ENCODE assay signal across 1 cellular context in genomic region chr14:95515523-95516517, GRCh38.
TF ChIP-seq lines count a peak whose summit lies in the region.

No MANE protein-coding gene starts in this region.

TF ChIP-seq in HepG2, 621 proteins besides CTCF, POLR2A, EP300 and RAD21 (continued from another document and continues in another):
- TF ChIP-seq ZNF710 (CRISPR knock-in tag; IDR thresholded peaks at IDR 0.05; ENCODE audit: borderline replicate concordance), result no peak; the same call in 1 of the 2 replicates
- TF ChIP-seq ZFP1 (CRISPR knock-in tag; IDR thresholded peaks at IDR 0.05), result no peak
- TF ChIP-seq FOXO4 (CRISPR knock-in tag; conservative IDR thresholded peaks at IDR 0.05), result no peak
- no peak for TF ChIP-seq ZNF781 (CRISPR knock-in tag; IDR thresholded peaks at IDR 0.05; ENCODE audit: borderline replicate concordance, not compliant biosample characterization)
- no peak for TF ChIP-seq HOXD1 (CRISPR knock-in tag; IDR thresholded peaks at IDR 0.05)
- no peak for TF ChIP-seq ZBTB49 (CRISPR knock-in tag; IDR thresholded peaks at IDR 0.05; ENCODE audit: borderline replicate concordance)
- TF ChIP-seq RNF219 (CRISPR knock-in tag; IDR thresholded peaks at IDR 0.05), result no peak
- TF ChIP-seq NCOR1 (IDR thresholded peaks at IDR 0.05; ENCODE audit: borderline replicate concordance, low read length), result no peak
- TF ChIP-seq SKIL (CRISPR knock-in tag; IDR thresholded peaks at IDR 0.05; ENCODE audit: borderline replicate concordance), result no peak
- TF ChIP-seq MLLT10 (CRISPR knock-in tag; IDR thresholded peaks at IDR 0.05), result no peak
- TF ChIP-seq RBAK (CRISPR knock-in tag; IDR thresholded peaks at IDR 0.05), result no peak
- 0 out of 2 replicates have a peak, but pooled peaks have one; percentile 35 for TF ChIP-seq ZNF776 (CRISPR knock-in tag; IDR thresholded peaks at IDR 0.05)
- 0 out of 2 replicates have a peak, but pooled peaks have one; percentile 16 for TF ChIP-seq ZNF331 (CRISPR knock-in tag; IDR thresholded peaks at IDR 0.05)
- TF ChIP-seq ZNF672 (CRISPR knock-in tag; IDR thresholded peaks at IDR 0.05), result no peak
- TF ChIP-seq KDM5B (CRISPR knock-in tag; IDR thresholded peaks at IDR 0.05; ENCODE audit: borderline replicate concordance), result peak; percentile 52; the same call in 1 of the 2 replicates
- peak; percentile 38 for TF ChIP-seq MEIS2 (CRISPR knock-in tag; IDR thresholded peaks at IDR 0.05)
- TF ChIP-seq FIP1L1 (IDR thresholded peaks at IDR 0.05; ENCODE audit: borderline replicate concordance, insufficient read depth, low read depth, low read length), result no peak
- TF ChIP-seq FOXA1 (IDR thresholded peaks at IDR 0.05), result no peak
- TF ChIP-seq FOXA1 (CRISPR knock-in tag; IDR thresholded peaks at IDR 0.05), result no peak
- no peak for TF ChIP-seq PRMT3 (CRISPR knock-in tag; IDR thresholded peaks at IDR 0.05; ENCODE audit: borderline replicate concordance, low read depth)
- TF ChIP-seq ZNF24 (IDR thresholded peaks at IDR 0.05), result no peak
- no peak for TF ChIP-seq ZNF691 (CRISPR knock-in tag; IDR thresholded peaks at IDR 0.05; ENCODE audit: borderline replicate concordance, low read depth)
- TF ChIP-seq ZUFSP (CRISPR knock-in tag; IDR thresholded peaks at IDR 0.05; ENCODE audit: borderline replicate concordance), result no peak
- no peak for TF ChIP-seq RFX1 (IDR thresholded peaks at IDR 0.05)
- TF ChIP-seq AHR (CRISPR knock-in tag; IDR thresholded peaks at IDR 0.05), result no peak
- no peak for TF ChIP-seq ZNF326 (CRISPR knock-in tag; IDR thresholded peaks at IDR 0.05; ENCODE audit: borderline replicate concordance)
- TF ChIP-seq NR2F1 (CRISPR knock-in tag; IDR thresholded peaks at IDR 0.05), result no peak
- TF ChIP-seq SETDB1 (CRISPR knock-in tag; IDR thresholded peaks at IDR 0.05; ENCODE audit: borderline replicate concordance), result no peak
- TF ChIP-seq BCL3 (CRISPR knock-in tag; IDR thresholded peaks at IDR 0.05), result no peak
- TF ChIP-seq SMAD1 (CRISPR knock-in tag; IDR thresholded peaks at IDR 0.05; ENCODE audit: borderline replicate concordance, low read depth), result no peak
- no peak; the same call in none of the 2 replicates for TF ChIP-seq PITX1 (CRISPR knock-in tag; IDR thresholded peaks at IDR 0.05)
- TF ChIP-seq DDIT3 (CRISPR knock-in tag; IDR thresholded peaks at IDR 0.05), result no peak
- TF ChIP-seq ARID3A (IDR thresholded peaks at IDR 0.05; ENCODE audit: low read depth, low read length), result no peak
- no peak for TF ChIP-seq CERS6 (CRISPR knock-in tag; IDR thresholded peaks at IDR 0.05)
- no peak for TF ChIP-seq DR1 (CRISPR knock-in tag; IDR thresholded peaks at IDR 0.05)
- no peak for TF ChIP-seq STAT5B (CRISPR knock-in tag; IDR thresholded peaks at IDR 0.05)
- no peak for TF ChIP-seq NFE2L1 (CRISPR knock-in tag; IDR thresholded peaks at IDR 0.05; ENCODE audit: borderline replicate concordance)
- no peak for TF ChIP-seq HMGXB3 (CRISPR knock-in tag; IDR thresholded peaks at IDR 0.05; ENCODE audit: borderline replicate concordance)
